Comparison of ENCODE assay signal across 11 cellular contexts in genomic region chr14:102949801-102950451, GRCh38. TPM values are rescaled to one million over a fixed set of nuclear protein-coding genes. Genes with fewer than 3 reads are reported as not detected.
DNase-seq lines count a peak whose midpoint lies in the region; ATAC-seq, FAIRE-seq and TF ChIP-seq lines count a peak whose summit lies in the region.
"Had no signal": no experiment of that assay in that cellular context is flagged by ENCODE, and none has a peak within 500 bp of the region (broad histone marks: within the 10 kb centered on the region; RNA-seq: fewer than 3 reads in every experiment).

No MANE protein-coding gene starts in this region.

- peaks cover 0 to 91% of the 10 kb centered on the region in 2 donors for H3K36me3 ChIP-seq in adrenal gland (replicated peaks in 1 of 2)

- no peak for DNase-seq in activated CD4-positive, alpha-beta T cell treated with anti-CD3 and anti-CD28 coated beads, Interleukin-2, amount 10 ng/mL, durations not matched to agents 7 days and 5 days
- DNase-seq in activated CD4-positive, alpha-beta T cell treated with anti-CD3 and anti-CD28 coated beads, Interleukin-2, amount 50 U/mL, for 1 hour, result no peak
- DNase-seq in T-helper 17 cell (no peak), adrenal gland (no peak), 8988T (no peak)
- DNase-seq: activated CD8-positive, alpha-beta memory T cell treated with anti-CD3 and anti-CD28 coated beads, Interleukin-2, amount 50 U/mL, for 4 hours; H7 had no signal

- TF ChIP-seq POLR2A in adrenal gland (IDR thresholded peaks at IDR 0.05), result no peak

- H3K36me3 Mint-ChIP-seq in activated CD4-positive, alpha-beta T cell treated with anti-CD3 and anti-CD28 coated beads, Interleukin-2, amount 10 ng/mL, durations not matched to agents 7 days and 5 days (ENCODE audit: low read depth), result peaks cover 3% of the 10 kb centered on the region
- H3K36me3 Mint-ChIP-seq in T-helper 17 cell (ENCODE audit: low read depth), result peaks cover 4% of the 10 kb centered on the region

- POLR2A ChIA-PET in activated CD4-positive, alpha-beta T cell treated with anti-CD3 and anti-CD28 coated beads, Interleukin-2, amount 10 ng/mL, durations not matched to agents 7 days and 5 days (lab: Charles Lee), result no interaction called here

- H3K27ac Mint-ChIP-seq in activated CD4-positive, alpha-beta T cell treated with anti-CD3 and anti-CD28 coated beads, Interleukin-2, amount 10 ng/mL, durations not matched to agents 7 days and 5 days, result peak overlapping the region; percentile 85
- H3K27ac Mint-ChIP-seq in T-helper 17 cell, result peak overlapping the region; percentile 91

- 84 to 93% (median 89%) methylated on average over 19 to 23 of the region's 23 CpGs for WGBS in adrenal gland, 4 donors

- no peaks in the 10 kb centered on the region for H3K27me3 Mint-ChIP-seq in activated CD4-positive, alpha-beta T cell treated with anti-CD3 and anti-CD28 coated beads, Interleukin-2, amount 10 ng/mL, durations not matched to agents 7 days and 5 days
- no peaks in the 10 kb centered on the region for H3K27me3 Mint-ChIP-seq in T-helper 17 cell

- no peak for ATAC-seq in T-helper 17 cell
- ATAC-seq in esophagus mucosa, result no peak

- CTCF ChIA-PET in activated CD4-positive, alpha-beta T cell treated with anti-CD3 and anti-CD28 coated beads, Interleukin-2, amount 10 ng/mL, durations not matched to agents 7 days and 5 days (lab: Charles Lee), result interaction anchor here (0.9 kb wide), 1 partner anchor 268 kb away, joined by 3 read pairs; no protein-coding TSS in a partner anchor

- intact Hi-C loops in adrenal gland (cut with DNase I), result no loop called here

- H3K4me3 ChIP-seq in adrenal gland, result no peak overlapping the region

- no peaks in the 10 kb centered on the region for H3K4me1 ChIP-seq in adrenal gland (replicated peaks in 1 of 2)

- FAIRE-seq in islet of Langerhans (lab: Jason Lieb, UNC), result peak; percentile 53
- FAIRE-seq: endometrium had no signal

- H3K27ac ChIP-seq in temporal lobe (ENCODE audit: low read depth, low read length) (peak overlapping the region; percentile 92), adrenal gland (no peak overlapping the region)

- TF ChIP-seq CTCF in adrenal gland (IDR thresholded peaks at IDR 0.05), result no peak

- no peaks in the 10 kb centered on the region for H3K9me3 Mint-ChIP-seq in activated CD4-positive, alpha-beta T cell treated with anti-CD3 and anti-CD28 coated beads, Interleukin-2, amount 10 ng/mL, durations not matched to agents 7 days and 5 days

- H3K9me3 ChIP-seq in T-helper 17 cell (ENCODE audit: control insufficient read depth, low read length, poor library complexity, severe bottlenecking), result no peaks in the 10 kb centered on the region
- H3K9me3 ChIP-seq in adrenal gland (replicated peaks in 1 of 3), result no peaks in the 10 kb centered on the region

- H3K27me3 ChIP-seq in adrenal gland, result no peaks in the 10 kb centered on the region

- no peak overlapping the region for H3K4me3 Mint-ChIP-seq in activated CD4-positive, alpha-beta T cell treated with anti-CD3 and anti-CD28 coated beads, Interleukin-2, amount 10 ng/mL, durations not matched to agents 7 days and 5 days
- H3K4me3 Mint-ChIP-seq in T-helper 17 cell, result no peak overlapping the region

- peaks cover 30% of the 10 kb centered on the region for H3K4me1 Mint-ChIP-seq in activated CD4-positive, alpha-beta T cell treated with anti-CD3 and anti-CD28 coated beads, Interleukin-2, amount 10 ng/mL, durations not matched to agents 7 days and 5 days
- H3K4me1 Mint-ChIP-seq in T-helper 17 cell, result peaks cover 13% of the 10 kb centered on the region

RNA-seq across cellular contexts. Expression of gene AMN, which starts 27.5 kb away (rescaled TPM):
- under 1 TPM; 0.15 to 0.30 TPM for total RNA-seq in activated CD4-positive, alpha-beta T cell treated with anti-CD3 and anti-CD28 coated beads, Interleukin-2, amount 10 ng/mL, durations not matched to agents 7 days and 5 days
- total RNA-seq in T-helper 17 cell, result 1 to 10 TPM in 1 of 2 donors, under 1 TPM in 1; 0.65 to 2.3 TPM
- total RNA-seq in temporal lobe, result 0.25 TPM
- 12.4 TPM for total RNA-seq in esophagus mucosa
- total RNA-seq in adrenal gland, result under 1 TPM in 5 of 8 donors, not detected in 3; 0.07 to 0.65 (median 0.34) TPM
- polyA plus RNA-seq in adrenal gland, result 1 to 10 TPM in 1 of 3 donors, under 1 TPM in 1, not detected in 1; 0.48 to 3.6 TPM
